Comparison of ENCODE assay signal across 8 cellular contexts in genomic region chr1:110312188-110313121, GRCh38. TPM values are rescaled to one million over a fixed set of nuclear protein-coding genes. Genes with fewer than 3 reads are reported as not detected.
DNase-seq lines count a peak whose midpoint lies in the region; ATAC-seq and TF ChIP-seq lines count a peak whose summit lies in the region.

No MANE protein-coding gene starts in this region.

- H3K4me1 ChIP-seq in iPS-20b (ENCODE audit: insufficient read depth, low read length) = no peaks in the 10 kb centered on the region

- BruUV-seq in MCF 10A (replicated peaks; lab: Mats Ljungman, UMichigan) = no TSS peak

- H3K4me3 ChIP-seq in AG04449 (ENCODE audit: low read depth, low read length) (no peak overlapping the region), iPS-20b (ENCODE audit: low read length) (peak overlapping the region; percentile 43; the same call in 1 of the 2 replicates)

- H3K27me3 Mint-ChIP-seq in MCF 10A (ENCODE audit: insufficient read depth, unreplicated experiment) = no peaks in the 10 kb centered on the region

- CTCF ChIA-PET in AG04449 (lab: Yijun Ruan, JAX) (interaction anchor here (0.5 to 26.1 kb wide), 58 partner anchors 9 to 259 kb away, joined by 3 to 1192 read pairs (median 4); partner anchors contain the start of genes KCNC4, LAMTOR5 and RBM15), MCF 10A (lab: Yijun Ruan, JAX) (interaction anchor here (0.5 to 28.9 kb wide), 58 partner anchors 9 to 1185 kb away, joined by 3 to 1128 read pairs (median 5); partner anchors contain the start of genes KCNC4, LAMTOR5 and RBM15)

- H3K36me3 Mint-ChIP-seq in MCF 10A (ENCODE audit: insufficient read depth, unreplicated experiment) = no peaks in the 10 kb centered on the region

- intact Hi-C loops in MCF 10A (cut with micrococcal nuclease) = loop anchor here (1.0 kb wide), 3 partner anchors 105 to 148 kb away; no protein-coding TSS in a partner anchor

- H3K27me3 ChIP-seq in iPS-20b (ENCODE audit: insufficient read depth, low read length) = no peaks in the 10 kb centered on the region

- H3K36me3 ChIP-seq in iPS-20b (ENCODE audit: insufficient read depth, low read depth, low read length) = no peaks in the 10 kb centered on the region

- no peak for DNase-seq in AG04449 (ENCODE audit: low read depth, low spot score)
- peak; percentile 56 for DNase-seq in NCI-H2029 (lab: John Stamatoyannopoulos, UW)
- peak; percentile 67 for DNase-seq in MCF 10A (ENCODE audit: unreplicated experiment)
- peak; percentile 57 to 64 for DNase-seq in stimulated activated CD4-positive, alpha-beta T cell treated with anti-CD3 and anti-CD28 coated beads, Interleukin-12 subunit alpha, Interleukin-12 subunit beta, amount 100 ng/mL, for 24 hours (ENCODE audit: low read depth in 2 of 2)
- DNase-seq in NCI-H1048 (lab: John Stamatoyannopoulos, UW) = no peak

- no peak overlapping the region for H3K27ac Mint-ChIP-seq in MCF 10A (ENCODE audit: low read depth, unreplicated experiment)

- H3K4me3 Mint-ChIP-seq in MCF 10A (ENCODE audit: unreplicated experiment) = no peak overlapping the region

- TF ChIP-seq CTCF in AG04449 (IDR thresholded peaks at IDR 0.05; ENCODE audit: insufficient read depth, low read length, missing control alignments) (peak; percentile 97), VCaP (conservative IDR thresholded peaks at IDR 0.05) (peak; percentile 94), MCF 10A (IDR thresholded peaks at IDR 0.05; ENCODE audit: unreplicated experiment) (peak; percentile 91)

- peak; percentile 66 for ATAC-seq in GM19043 (IDR thresholded peaks at IDR 0.05; ENCODE audit: low read depth, unreplicated experiment)

- peaks cover 6% of the 10 kb centered on the region for H3K4me1 Mint-ChIP-seq in MCF 10A (ENCODE audit: insufficient read depth, unreplicated experiment)

- no peak overlapping the region for H3K9ac ChIP-seq in iPS-20b (ENCODE audit: low read depth, low read length)

- POLR2A ChIA-PET in AG04449 (lab: Yijun Ruan, JAX) = interaction anchor here (1.0 to 1.3 kb wide), 2 partner anchors 105 to 109 kb away, joined by 5 to 8 read pairs; no protein-coding TSS in a partner anchor
- POLR2A ChIA-PET in MCF 10A (lab: Yijun Ruan, JAX) = interaction anchor here (0.7 to 3.5 kb wide), 6 partner anchors 24 to 183 kb away, joined by 3 to 33 read pairs (median 4); partner anchors contain the start of gene RBM15

- H3K9me3 Mint-ChIP-seq in MCF 10A (ENCODE audit: unreplicated experiment) = no peaks in the 10 kb centered on the region

- H3K27ac ChIP-seq in VCaP = peak overlapping the region; percentile 49; the same call in 1 of the 2 replicates
- H3K27ac ChIP-seq in iPS-20b (ENCODE audit: low read length) = no peak overlapping the region

- H3K9me3 ChIP-seq in iPS-20b (ENCODE audit: insufficient read depth, low read depth, low read length) = no peaks in the 10 kb centered on the region

RNA-seq across cellular contexts. Expression of gene RBM15, which starts 26.7 kb away (rescaled TPM):
- total RNA-seq in MCF 10A (2022) = 31.4 and 35.9 TPM in 2 replicates

Comparison
In these comparisons a context has a peak if more than half of its experiments do, and no peak if none do; other contexts are left out.
1. DNase-seq: peak in NCI-H2029 (single experiment), MCF 10A (single experiment) and stimulated activated CD4-positive, alpha-beta T cell treated with anti-CD3 and anti-CD28 coated beads, Interleukin-12 subunit alpha, Interleukin-12 subunit beta, amount 100 ng/mL, for 24 hours (2 of 2); none in AG04449 (single experiment) and NCI-H1048 (single experiment).
2. Peak in every context shown above with its lines, with median percentiles within 50 percentile points of each other: CTCF ChIP-seq.